ENCODE assay signal across 11 cellular contexts in genomic region chr11:9568161-9568853, GRCh38. TPM values are rescaled to one million over a fixed set of nuclear protein-coding genes. Genes with fewer than 3 reads are reported as not detected.
A peak's percentile ranks its signal among the peaks of the same experiment; 100 is the strongest.
DNase-seq lines count a peak whose midpoint lies in the region; ATAC-seq, FAIRE-seq and TF ChIP-seq lines count a peak whose summit lies in the region.
"Had no signal": no experiment of that assay in that cellular context is flagged by ENCODE, and none has a peak within 500 bp of the region (broad histone marks: within the 10 kb centered on the region; RNA-seq: fewer than 3 reads in every experiment).

No MANE protein-coding gene starts in this region.

- H3K9me3 Mint-ChIP-seq in Caco-2 (ENCODE audit: unreplicated experiment), result no peaks in the 10 kb centered on the region
- H3K9me3 Mint-ChIP-seq: T-helper 1 cell treated with Interleukin-12 subunit alpha and Interleukin-12 subunit beta and Interleukin-4 antibody, amounts not matched to agents 30 μg/mL and 1 μg/mL, for 36 hours had no signal

- H3K36me3 Mint-ChIP-seq in Caco-2 (ENCODE audit: insufficient read depth, unreplicated experiment), result peaks cover 25% of the 10 kb centered on the region

- no peak for FAIRE-seq in D721Med (lab: Jason Lieb, UNC)

- H3K36me3 ChIP-seq in Caco-2 (ENCODE audit: control insufficient read depth, insufficient read depth, low read length), result no peaks in the 10 kb centered on the region
- H3K36me3 ChIP-seq in SJSA1, result no peaks in the 10 kb centered on the region
- H3K36me3 ChIP-seq in psoas muscle (ENCODE audit: insufficient read depth in 1 of 2, low read depth in 1 of 2), result no peaks in the 10 kb centered on the region

- H3K27ac ChIP-seq in SJSA1 (peak overlapping the region; percentile 97), psoas muscle (peak overlapping the region; percentile 47)

- ATAC-seq in psoas muscle (no peak), HG03108 (IDR thresholded peaks at IDR 0.05; ENCODE audit: unreplicated experiment) (no peak), HG02588 (IDR thresholded peaks at IDR 0.05; ENCODE audit: unreplicated experiment) (no peak)

- TF ChIP-seq CTCF in Caco-2 (IDR thresholded peaks at IDR 0.05; ENCODE audit: insufficient read depth in 1 of 2, low read depth in 1 of 2, low read length in 1 of 2, severe bottlenecking in 1 of 2, unreplicated experiment in 1 of 2), result no peak
- TF ChIP-seq CTCF in psoas muscle (IDR thresholded peaks at IDR 0.05), result no peak
- no peak for TF ChIP-seq CTCF in D721Med (IDR thresholded peaks at IDR 0.05; ENCODE audit: insufficient read depth, missing control alignments)

- POLR2A ChIA-PET in Caco-2 (lab: Charles Lee), result interaction anchor here (0.7 to 1.4 kb wide), 3 partner anchors 18 to 250 kb away, joined by 3 to 10 read pairs (median 4); partner anchors contain the start of gene ZNF143

- BruUV-seq in Caco-2 (replicated peaks; lab: Mats Ljungman, UMichigan), result no TSS peak

- intact Hi-C loops in Caco-2 (cut with micrococcal nuclease; ENCODE audit: unreplicated experiment) (loop anchor here (2.0 to 5.0 kb wide), 2 partner anchors 34 to 206 kb away; no protein-coding TSS in a partner anchor), psoas muscle (cut with DNase I) (no loop called here)

- H3K4me1 Mint-ChIP-seq in Caco-2 (ENCODE audit: low read depth, unreplicated experiment), result peaks cover 54% of the 10 kb centered on the region

- H3K4me3 ChIP-seq in Caco-2 (ENCODE audit: low read depth, low read length) (peak overlapping the region; percentile 12; the same call in 1 of the 2 replicates), SJSA1 (no peak overlapping the region), psoas muscle (no peak overlapping the region)

- CTCF ChIA-PET in Caco-2 (lab: Charles Lee), result interaction anchor here (0.6 to 1.6 kb wide), 5 partner anchors 32 to 311 kb away, joined by 3 to 9 read pairs (median 4); no protein-coding TSS in a partner anchor

- peak overlapping the region; percentile 79 for H3K4me3 Mint-ChIP-seq in Caco-2 (ENCODE audit: unreplicated experiment)
- H3K4me3 Mint-ChIP-seq: T-helper 1 cell treated with Interleukin-12 subunit alpha and Interleukin-12 subunit beta and Interleukin-4 antibody, amounts not matched to agents 30 μg/mL and 1 μg/mL, for 36 hours had no signal

- no peak for DNase-seq in Caco-2
- DNase-seq in SJSA1 (ENCODE audit: low read depth in 1 of 2, low spot score in 2 of 2), result no peak
- peak; percentile 22 for DNase-seq in fibroblast of peridontal ligament (ENCODE audit: extremely low read depth)
- DNase-seq in psoas muscle, result no peak
- DNase-seq in D721Med (ENCODE audit: insufficient read length, low spot score), result no peak
- DNase-seq in hepatic stellate cell (ENCODE audit: low spot score), result no peak
- DNase-seq: DMS 273 treated with DMSO at 0.1 percent for 48 hours, NCI-H2107 had no signal

- H3K27me3 Mint-ChIP-seq in Caco-2 (ENCODE audit: insufficient read depth, unreplicated experiment), result no peaks in the 10 kb centered on the region

- H3K4me1 ChIP-seq in Caco-2 (peaks cover 66% of the 10 kb centered on the region), SJSA1 (replicated peaks) (peaks cover 54% of the 10 kb centered on the region), psoas muscle (peaks cover 24% of the 10 kb centered on the region)

- H3K9me3 ChIP-seq in Caco-2 (no peaks in the 10 kb centered on the region), SJSA1 (replicated peaks) (no peaks in the 10 kb centered on the region), psoas muscle (no peaks in the 10 kb centered on the region)

- H3K27ac Mint-ChIP-seq in Caco-2 (ENCODE audit: unreplicated experiment), result peak overlapping the region; percentile 100
- H3K27ac Mint-ChIP-seq: T-helper 1 cell treated with Interleukin-12 subunit alpha and Interleukin-12 subunit beta and Interleukin-4 antibody, amounts not matched to agents 30 μg/mL and 1 μg/mL, for 36 hours had no signal

- no peaks in the 10 kb centered on the region for H3K27me3 ChIP-seq in Caco-2 (replicated peaks; ENCODE audit: control insufficient read depth, insufficient read depth, low read length)
- H3K27me3 ChIP-seq in SJSA1 (replicated peaks), result no peaks in the 10 kb centered on the region
- H3K27me3 ChIP-seq in psoas muscle (ENCODE audit: insufficient read depth in 3 of 3, low read length in 2 of 3), result peaks cover 0 to 4% (median 0%) of the 10 kb centered on the region in 3 donors

- 62 to 68% (median 64%) methylated on average over 8 of the region's 8 CpGs for WGBS in psoas muscle, 3 donors

RNA-seq across cellular contexts. Expression of gene WEE1, which starts 5.2 kb away (rescaled TPM):
- 108 and 116 TPM in 2 replicates for total RNA-seq in Caco-2 (2022)
- total RNA-seq in SJSA1 (2014; rRNA removed; shearing (Covaris generic)), result 36.1 and 44.3 TPM in 2 replicates
- 10 to 100 TPM in 3 of 4 donors, 1 to 10 TPM in 1; 4.8 to 58.6 (median 20.4) TPM for total RNA-seq in psoas muscle
- 1 to 10 TPM; 4.2 to 8.2 (median 5.3) TPM for polyA plus RNA-seq in psoas muscle
